Comparison of ENCODE assay signal across 30 cellular contexts in the genomic region with DNA sequence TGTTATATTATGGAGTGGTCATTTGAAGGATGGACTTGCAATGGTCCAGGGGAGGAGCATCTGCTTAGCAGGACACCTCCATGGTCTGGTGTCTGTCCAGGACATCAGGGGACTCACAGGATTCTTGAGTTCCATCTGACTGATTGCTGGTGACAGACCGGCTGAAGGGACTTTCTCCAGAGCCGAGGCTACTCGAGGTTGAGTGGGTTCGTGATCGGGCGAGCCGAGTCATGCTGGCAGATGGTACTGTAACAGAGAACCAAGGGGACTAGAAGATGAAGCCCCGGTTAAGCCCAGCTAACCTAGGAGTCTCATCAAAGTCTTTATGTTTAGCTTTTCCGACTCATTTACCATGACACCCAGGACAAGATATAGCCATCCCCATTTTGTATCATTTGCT. TPM values are rescaled to one million over a fixed set of nuclear protein-coding genes. Genes with fewer than 3 reads are reported as not detected.
"Had no signal": no experiment of that assay in that cellular context is flagged by ENCODE, and none has a peak within 500 bp of the region (broad histone marks: within the 10 kb centered on the region; RNA-seq: fewer than 3 reads in every experiment).

No MANE protein-coding gene starts in this region.

- H3K27me3 ChIP-seq: brain microvascular endothelial cell, cardiac muscle cell, MG63, SJCRH30 had no signal

- ATAC-seq: activated CD8-positive, alpha-beta memory T cell treated with anti-CD3 and anti-CD28 coated beads, Interleukin-2, amount 10 ng/mL, durations not matched to agents 7 days and 5 days; activated naive CD8-positive, alpha-beta T cell treated with anti-CD3 and anti-CD28 coated beads, Interleukin-2, amount 50 U/mL, for 24 hours; Panc1 had no signal

- DNase-seq: activated B cell treated with CpG ODN at 0.5 μM for 24 hours; activated CD4-positive, alpha-beta memory T cell treated with anti-CD3 and anti-CD28 coated beads, Interleukin-2, amount 10 ng/mL, durations not matched to agents 7 days and 5 days; activated CD4-positive, alpha-beta T cell treated with anti-CD3 and anti-CD28 coated beads for 48 hours; activated CD4-positive, CD25-positive, alpha-beta regulatory T cell treated with anti-CD3 and anti-CD28 coated beads, Interleukin-2, amount 50 U/mL, for 72 hours; activated CD8-positive, alpha-beta memory T cell treated with anti-CD3 and anti-CD28 coated beads for 24 hours; activated CD8-positive, alpha-beta memory T cell treated with anti-CD3 and anti-CD28 coated beads, Interleukin-2, amount 10 ng/mL, durations not matched to agents 7 days and 5 days; activated CD8-positive, alpha-beta memory T cell treated with anti-CD3 and anti-CD28 coated beads, Interleukin-2, amount 50 U/mL, for 48 hours; activated effector memory CD4-positive, alpha-beta T cell treated with Interleukin-2 at 50 U/mL for 16 hours; activated naive CD4-positive, alpha-beta T cell treated with anti-CD3 and anti-CD28 coated beads, Interleukin-2, amount 10 ng/mL, durations not matched to agents 7 days and 5 days; activated naive CD8-positive, alpha-beta T cell treated with anti-CD3 and anti-CD28 coated beads, Interleukin-2, amount 50 U/mL, for 24 hours; activated T-cell treated with anti-CD3 and anti-CD28 coated beads, Interleukin-2, amount 50 U/mL, for 48 hours; anterior cingulate cortex; brain microvascular endothelial cell; Karpas-422; KBM-7; MG63; NCI-H1048; NCI-H1105 treated with DMSO at 0.1 percent for 48 hours; NCI-H1436; NCI-H1694; NCI-H1930; NCI-H2081 treated with DMSO at 0.1 percent for 48 hours; NCI-H510A; NCI-H69; SHP77; SJCRH30 had no signal

- H3K4me1 ChIP-seq: SJCRH30 had no signal

- H3K27ac ChIP-seq: brain microvascular endothelial cell, cardiac muscle cell, SJCRH30, SK-N-MC had no signal

- H3K36me3 ChIP-seq: cardiac muscle cell had no signal

- H3K9me3 ChIP-seq: MG63 had no signal

- H3K4me3 ChIP-seq: cardiac muscle cell, MG63, SJCRH30, SK-N-MC had no signal

RNA-seq across cellular contexts. Expression of gene SLA2, which starts 7.5 kb away (rescaled TPM):
- total RNA-seq: RPMI7951 had no signal
- polyA plus RNA-seq: cardiac muscle cell had no signal
